14 cellular contexts compared by ENCODE assay signal in the genomic region with DNA sequence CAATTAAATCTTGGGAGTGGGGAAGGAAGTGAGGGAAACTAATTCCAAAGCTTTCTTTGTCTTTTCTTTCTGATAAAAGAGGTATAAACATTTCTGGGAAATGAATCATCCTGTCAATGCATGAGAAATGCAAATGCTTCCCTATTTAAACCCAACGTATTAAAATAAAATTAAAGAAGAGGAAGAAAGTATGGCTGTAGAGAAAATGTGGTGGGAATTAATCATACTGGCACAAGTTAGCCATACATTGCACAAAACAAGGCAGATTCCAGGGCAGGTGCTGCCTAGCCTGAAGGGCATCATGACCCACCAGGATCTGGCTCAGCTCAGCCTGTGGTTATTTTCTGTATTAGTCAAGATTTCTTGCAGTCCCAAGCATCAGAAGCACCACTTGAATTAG.
DNase-seq lines count a peak whose midpoint lies in the region; ATAC-seq, FAIRE-seq and TF ChIP-seq lines count a peak whose summit lies in the region.
"Had no signal": no experiment of that assay in that cellular context is flagged by ENCODE, and none has a peak within 500 bp of the region (broad histone marks: within the 10 kb centered on the region; RNA-seq: fewer than 3 reads in every experiment).

No MANE protein-coding gene starts in this region.

- RAD21 ChIA-PET in HCT116 (lab: Charles Lee; ENCODE audit: low non-redundant PET in 1 of 2, low total read pairs in 2 of 2, uncharacterized antibody in 2 of 2, unreplicated experiment in 2 of 2), result no interaction called here

- H2AFZ ChIP-seq in HCT116 (ENCODE audit: low read depth, low read length, poor library complexity, severe bottlenecking), result no peak overlapping the region
- H2AFZ ChIP-seq in SK-N-SH (ENCODE audit: low read depth), result no peak overlapping the region

- CTCF ChIA-PET in A549 (lab: Yijun Ruan, JAX), result interaction anchor here (1.4 kb wide), 1 partner anchor 1063 kb away, joined by 4 read pairs; a partner anchor contains a TSS
- CTCF ChIA-PET in HCT116 (lab: Charles Lee), result no interaction called here
- CTCF ChIA-PET in SK-N-SH (lab: Yijun Ruan, JAX), result interaction anchor here (0.6 to 1.4 kb wide), 2 partner anchors 11 to 1490 kb away, joined by 3 to 4 read pairs; no protein-coding TSS in a partner anchor

- no peaks in the 10 kb centered on the region for H3K79me2 ChIP-seq in HCT116 (ENCODE audit: insufficient read depth, low read length)
- no peaks in the 10 kb centered on the region for H3K79me2 ChIP-seq in SK-N-SH (ENCODE audit: insufficient read depth)

- H4K20me1 ChIP-seq in HCT116 (ENCODE audit: insufficient read depth), result no peaks in the 10 kb centered on the region
- no peaks in the 10 kb centered on the region for H4K20me1 ChIP-seq in SK-N-SH (ENCODE audit: insufficient read depth)

- H3K27me3 ChIP-seq in HCT116 (ENCODE audit: insufficient read depth, low read length) (no peaks in the 10 kb centered on the region), SK-N-SH (ENCODE audit: insufficient read depth) (no peaks in the 10 kb centered on the region), esophagus muscularis mucosa (no peaks in the 10 kb centered on the region)

- H3K4me2 ChIP-seq in A549 (peak overlapping the region; percentile 61; the same call in 2 of the 3 replicates), HCT116 (ENCODE audit: low read length) (peak overlapping the region; percentile 33), SK-N-SH (peak overlapping the region; percentile 5; the same call in 1 of the 2 replicates)

- FAIRE-seq in A549 (lab: Jason Lieb, UNC), result no peak
- FAIRE-seq: frontal cortex, K562 had no signal

- no TSS peak for BruUV-seq in HCT116 (replicated peaks; lab: Mats Ljungman, UMichigan)

- POLR2A ChIA-PET in A549 (lab: Yijun Ruan, JAX), result no interaction called here
- POLR2A ChIA-PET in HCT116 (lab: Charles Lee), result no interaction called here
- POLR2A ChIA-PET in SK-N-SH (lab: Yijun Ruan, JAX), result no interaction called here

- no peaks in the 10 kb centered on the region for H3K9me3 ChIP-seq in A549
- H3K9me3 ChIP-seq in HCT116 (ENCODE audit: control insufficient read depth in 1 of 2, insufficient read depth in 1 of 2, low read depth in 1 of 2, low read length in 2 of 2), result no peaks in the 10 kb centered on the region
- H3K9me3 ChIP-seq in SK-N-SH, result no peaks in the 10 kb centered on the region
- no peaks in the 10 kb centered on the region for H3K9me3 ChIP-seq in esophagus muscularis mucosa

- TF ChIP-seq POLR2A in A549 (IDR thresholded peaks at IDR 0.05; ENCODE audit: low read length), result no peak
- no peak for TF ChIP-seq POLR2A in HCT116 (IDR thresholded peaks at IDR 0.05; ENCODE audit: borderline replicate concordance, extremely low read depth, insufficient read depth, insufficient read length)
- TF ChIP-seq POLR2A in esophagus muscularis mucosa (IDR thresholded peaks at IDR 0.05; ENCODE audit: low read depth), result no peak

- H3K4me3 ChIP-seq in A549, result no peak overlapping the region
- no peak overlapping the region for H3K4me3 ChIP-seq in HCT116 (replicated peaks in 1 of 2; ENCODE audit: low read depth in 1 of 2, low read length in 2 of 2)
- no peak overlapping the region for H3K4me3 ChIP-seq in SK-N-SH (ENCODE audit: low read depth in 2 of 2, low read length in 1 of 2)
- H3K4me3 ChIP-seq in fibroblast of mammary gland (ENCODE audit: control insufficient read depth, low read depth, low read length), result no peak overlapping the region
- H3K4me3 ChIP-seq in esophagus muscularis mucosa, result no peak overlapping the region
- H3K4me3 ChIP-seq: K562 had no signal

- TF ChIP-seq CTCF in A549 (IDR thresholded peaks at IDR 0.05) (no peak), HCT116 (IDR thresholded peaks at IDR 0.05 in 2 of 3, conservative IDR thresholded peaks at IDR 0.05 in 1 of 3; ENCODE audit: borderline replicate concordance in 1 of 3, insufficient read depth in 1 of 3, low read depth in 2 of 3, low read length in 2 of 3) (no peak), SK-N-SH (IDR thresholded peaks at IDR 0.05) (no peak), fibroblast of mammary gland (conservative IDR thresholded peaks at IDR 0.05; ENCODE audit: control insufficient read depth, insufficient read depth, low read depth, low read length) (no peak), esophagus muscularis mucosa (IDR thresholded peaks at IDR 0.05) (no peak)

- ATAC-seq in A549, result no peak
- peak; percentile 25 for ATAC-seq in HCT116
- ATAC-seq in HG03025 (IDR thresholded peaks at IDR 0.05; ENCODE audit: low FRiP score, unreplicated experiment), result no peak
- ATAC-seq: activated CD8-positive, alpha-beta T cell treated with anti-CD3 and anti-CD28 coated beads for 36 hours; activated T-helper 17 cell treated with anti-CD3 and anti-CD28 coated beads, Interleukin-2, amount 50 U/mL, for 72 hours; K562 had no signal

- H3K9me2 ChIP-seq in HCT116 (ENCODE audit: insufficient read depth), result no peaks in the 10 kb centered on the region
- H3K9me2 ChIP-seq in SK-N-SH, result no peaks in the 10 kb centered on the region

- H3K27ac ChIP-seq in A549 (peak overlapping the region in 1 of 2 experiments; percentile 53; a peak in 2 of 6 replicates), HCT116 (ENCODE audit: low read depth, low read length) (peak overlapping the region; percentile 27; the same call in 1 of the 2 replicates), SK-N-SH (ENCODE audit: low read depth in 2 of 2, low read length in 1 of 2) (peak overlapping the region in 1 of 2 experiments; percentile 86; a peak in 3 of 4 replicates), esophagus muscularis mucosa (replicated peaks in 1 of 4) (no peak overlapping the region)

- H3K9ac ChIP-seq in HCT116 (ENCODE audit: low read length) (no peak overlapping the region), SK-N-SH (no peak overlapping the region)

- TF ChIP-seq EP300 in A549 (IDR thresholded peaks at IDR 0.05) (no peak), SK-N-SH (IDR thresholded peaks at IDR 0.05; ENCODE audit: borderline replicate concordance in 1 of 2, low read depth in 1 of 2, low read length in 1 of 2) (peak in 1 of 2 experiments; percentile 49; a peak in 1 of 4 replicates), esophagus muscularis mucosa (IDR thresholded peaks at IDR 0.05) (no peak)

- DNase-seq in A549 (ENCODE audit: low read depth in 1 of 2, low spot score in 1 of 2) (no peak), HCT116 (ENCODE audit: low read depth, low spot score) (no peak), SK-N-SH (no peak), fibroblast of mammary gland (ENCODE audit: low read depth) (peak; percentile 31), NCI-H2081 treated with DMSO at 0.1 percent for 48 hours (lab: John Stamatoyannopoulos, UW) (no peak), AML-193 (lab: John Stamatoyannopoulos, UW) (no peak), esophagus muscularis mucosa (ENCODE audit: extremely low spot score) (no peak)
- DNase-seq: activated CD8-positive, alpha-beta T cell treated with anti-CD3 and anti-CD28 coated beads for 36 hours; NCI-H1417 treated with DMSO at 0.1 percent for 48 hours; retina had no signal

- H3K36me3 ChIP-seq in HCT116 (ENCODE audit: control insufficient read depth in 1 of 2, insufficient read depth in 2 of 2, low read length in 2 of 2), result no peaks in the 10 kb centered on the region
- no peaks in the 10 kb centered on the region for H3K36me3 ChIP-seq in SK-N-SH (replicated peaks in 1 of 2; ENCODE audit: control insufficient read depth in 1 of 2, insufficient read depth in 2 of 2, low read length in 1 of 2)
- H3K36me3 ChIP-seq in esophagus muscularis mucosa, result no peaks in the 10 kb centered on the region

- 17% methylated on average over 1 of the region's 1 CpG for WGBS in A549 (ENCODE audit: missing lambda C conversion rate)
- 2% methylated on average over 1 of the region's 1 CpG for WGBS in SK-N-SH (ENCODE audit: low lambda C conversion rate)
- 58% methylated on average over 1 of the region's 1 CpG for WGBS in esophagus muscularis mucosa

- peaks cover 18% of the 10 kb centered on the region for H3F3A ChIP-seq in SK-N-SH (replicated peaks; ENCODE audit: insufficient read depth)

- intact Hi-C loops in HCT116 (cut with micrococcal nuclease), result no loop called here
- intact Hi-C loops in esophagus muscularis mucosa (cut with DNase I), result no loop called here

- H3K4me1 ChIP-seq in A549, result peaks cover 28% of the 10 kb centered on the region
- H3K4me1 ChIP-seq in HCT116 (ENCODE audit: control insufficient read depth in 1 of 2, insufficient read depth in 2 of 2, low read length in 2 of 2), result peaks cover 26 to 31% of the 10 kb centered on the region in 2 experiments
- peaks cover 0 to 28% of the 10 kb centered on the region in 2 experiments; a peak in 3 of 4 replicates for H3K4me1 ChIP-seq in SK-N-SH (ENCODE audit: control insufficient read depth in 1 of 2, insufficient read depth in 2 of 2, low read depth in 1 of 2, low read length in 1 of 2)
- H3K4me1 ChIP-seq in esophagus muscularis mucosa, result peaks cover 0 to 13% (median 12%) of the 10 kb centered on the region in 4 donors

- TF ChIP-seq RAD21 in A549 (conservative IDR thresholded peaks at IDR 0.05 in 1 of 2, IDR thresholded peaks at IDR 0.05 in 1 of 2) (no peak), HCT116 (IDR thresholded peaks at IDR 0.05; ENCODE audit: low read depth) (no peak), SK-N-SH (IDR thresholded peaks at IDR 0.05; ENCODE audit: low read length) (no peak)

TF ChIP-seq in A549, 52 proteins besides CTCF, POLR2A, EP300 and RAD21:
- TF ChIP-seq RARB (CRISPR knock-in tag; IDR thresholded peaks at IDR 0.05), result no peak

TF ChIP-seq in HCT116, 20 proteins besides CTCF, POLR2A, EP300 and RAD21:
- TF ChIP-seq FOSL1 (IDR thresholded peaks at IDR 0.05; ENCODE audit: low read depth) (0 out of 2 replicates have a peak, but pooled peaks have one; percentile 23), SP1 (IDR thresholded peaks at IDR 0.05; ENCODE audit: low read depth) (no peak), SRF (IDR thresholded peaks at IDR 0.05; ENCODE audit: low read depth) (no peak)

TF ChIP-seq in SK-N-SH, 30 proteins besides CTCF, POLR2A, EP300 and RAD21 (continues in another document):
- TF ChIP-seq EZH2phosphoT487 (IDR thresholded peaks at IDR 0.05; ENCODE audit: borderline replicate concordance, low read depth) (no peak), CHD2 (IDR thresholded peaks at IDR 0.05; ENCODE audit: low read length, partially characterized antibody) (no peak), JUND (IDR thresholded peaks at IDR 0.05) (peak; percentile 73), TEAD4 (IDR thresholded peaks at IDR 0.05; ENCODE audit: borderline replicate concordance, insufficient read depth) (peak; percentile 48; the same call in 1 of the 2 replicates), FOSL2 (IDR thresholded peaks at IDR 0.05; ENCODE audit: borderline replicate concordance, low read depth) (peak; percentile 56; the same call in 1 of the 2 replicates), RXRA (IDR thresholded peaks at IDR 0.05; ENCODE audit: borderline replicate concordance, low read depth) (0 out of 2 replicates have a peak, but pooled peaks have one; percentile 14), TCF12 (IDR thresholded peaks at IDR 0.05) (peak; percentile 71), NFIC (IDR thresholded peaks at IDR 0.05; ENCODE audit: borderline replicate concordance) (peak; percentile 51; the same call in 1 of the 2 replicates)

Comparison
In these comparisons a context has a peak if more than half of its experiments do, and no peak if none do; other contexts are left out.
1. H3K4me2 ChIP-seq: peak in every context shown above with its lines; median percentile 61 in A549; 33 in HCT116; 5 in SK-N-SH.